Comparison of ENCODE assay signal across 18 cellular contexts in genomic region chr7:80597875-80598274, GRCh38. TPM values are rescaled to one million over a fixed set of nuclear protein-coding genes. Genes with fewer than 3 reads are reported as not detected.
A peak's percentile ranks its signal among the peaks of the same experiment; 100 is the strongest.
DNase-seq lines count a peak whose midpoint lies in the region; ATAC-seq, FAIRE-seq and TF ChIP-seq lines count a peak whose summit lies in the region.
"Had no signal": no experiment of that assay in that cellular context is flagged by ENCODE, and none has a peak within 500 bp of the region (broad histone marks: within the 10 kb centered on the region; RNA-seq: fewer than 3 reads in every experiment).

No MANE protein-coding gene starts in this region.

- intact Hi-C loops in Right ventricle myocardium inferior (cut with DNase I), result loop anchor here (2.0 to 5.0 kb wide), 2 partner anchors 43 to 46 kb away; no protein-coding TSS in a partner anchor
- intact Hi-C loops in gastrocnemius medialis (cut with DNase I; ENCODE audit: low total_unique reads), result no loop called here

- H3K4me3 Mint-ChIP-seq in stimulated activated naive CD8-positive, alpha-beta T cell treated with anti-CD3 and anti-CD28 coated beads, Interleukin-15, amount 100 ng/mL, for 72 hours, result no peak overlapping the region
- H3K4me3 Mint-ChIP-seq: CD4-positive, alpha-beta memory T cell; GM23338 had no signal

- H3K4me1 Mint-ChIP-seq in stimulated activated naive CD8-positive, alpha-beta T cell treated with anti-CD3 and anti-CD28 coated beads, Interleukin-15, amount 100 ng/mL, for 72 hours, result no peaks in the 10 kb centered on the region
- H3K4me1 Mint-ChIP-seq: CD4-positive, alpha-beta memory T cell; GM23338 had no signal

- no peak for TF ChIP-seq POLR2A in gastrocnemius medialis (IDR thresholded peaks at IDR 0.05)

- H3K27me3 ChIP-seq in right atrium auricular region, result no peaks in the 10 kb centered on the region
- no peaks in the 10 kb centered on the region for H3K27me3 ChIP-seq in gastrocnemius medialis
- no peaks in the 10 kb centered on the region for H3K27me3 ChIP-seq in foreskin keratinocyte
- H3K27me3 ChIP-seq: BE2C had no signal

- peak overlapping the region in 1 of 2 donors; percentile 31 for H3K27ac Mint-ChIP-seq in stimulated activated naive CD8-positive, alpha-beta T cell treated with anti-CD3 and anti-CD28 coated beads, Interleukin-15, amount 100 ng/mL, for 72 hours
- H3K27ac Mint-ChIP-seq: CD4-positive, alpha-beta memory T cell; GM23338 had no signal

- H3K9me3 Mint-ChIP-seq in stimulated activated naive CD8-positive, alpha-beta T cell treated with anti-CD3 and anti-CD28 coated beads, Interleukin-15, amount 100 ng/mL, for 72 hours, result no peaks in the 10 kb centered on the region
- H3K9me3 Mint-ChIP-seq: GM23338 had no signal

- H3K27ac ChIP-seq in right atrium auricular region, result peak overlapping the region; percentile 32 to 68
- H3K27ac ChIP-seq in gastrocnemius medialis, result peak overlapping the region; percentile 67 to 87 (median 84)
- no peak overlapping the region for H3K27ac ChIP-seq in foreskin keratinocyte
- H3K27ac ChIP-seq: C4-2B, HL-60 had no signal

- in situ Hi-C loops in gastrocnemius medialis (cut with MboI; ENCODE audit: low sequenced_read_pairs in 4 of 4), result no loop called here

- H3K36me3 ChIP-seq in right atrium auricular region (no peaks in the 10 kb centered on the region), gastrocnemius medialis (no peaks in the 10 kb centered on the region)
- H3K36me3 ChIP-seq: BE2C had no signal

- H3K27me3 Mint-ChIP-seq in stimulated activated naive CD8-positive, alpha-beta T cell treated with anti-CD3 and anti-CD28 coated beads, Interleukin-15, amount 100 ng/mL, for 72 hours, result no peaks in the 10 kb centered on the region
- H3K27me3 Mint-ChIP-seq: CD4-positive, alpha-beta memory T cell had no signal

- H3K4me3 ChIP-seq in right atrium auricular region, result no peak overlapping the region
- peak overlapping the region in 1 of 4 donors; percentile 16 for H3K4me3 ChIP-seq in gastrocnemius medialis
- H3K4me3 ChIP-seq: GM12878, GM23338 had no signal

- ATAC-seq in Right ventricle myocardium inferior (no peak), gastrocnemius medialis (no peak), foreskin keratinocyte (no peak)
- no peak for ATAC-seq in stimulated activated naive CD8-positive, alpha-beta T cell treated with anti-CD3 and anti-CD28 coated beads, Interleukin-15, amount 100 ng/mL, for 72 hours
- ATAC-seq: GM12878, GM23338 had no signal

- H3K4me1 ChIP-seq in right atrium auricular region (peaks cover 0 to 30% of the 10 kb centered on the region in 2 donors), gastrocnemius medialis (peaks cover 43 to 59% of the 10 kb centered on the region in 2 donors), foreskin keratinocyte (no peaks in the 10 kb centered on the region)

- DNase-seq in right atrium auricular region (ENCODE audit: low spot score) (no peak), Right ventricle myocardium inferior (ENCODE audit: missing footprints) (no peak), gastrocnemius medialis (no peak), foreskin keratinocyte (no peak), dermis blood vessel endothelial cell (no peak)
- no peak for DNase-seq in stimulated activated naive CD8-positive, alpha-beta T cell treated with anti-CD3 and anti-CD28 coated beads, Interleukin-15, amount 100 ng/mL, for 72 hours
- DNase-seq: BE2C; CD4-positive, alpha-beta memory T cell; DMS79; H7 had no signal

- TF ChIP-seq CTCF in right atrium auricular region (IDR thresholded peaks at IDR 0.05) (no peak), gastrocnemius medialis (IDR thresholded peaks at IDR 0.05 in 4 of 5, conservative IDR thresholded peaks at IDR 0.05 in 1 of 5) (no peak), foreskin keratinocyte (conservative IDR thresholded peaks at IDR 0.05) (no peak)

- H3K9me3 ChIP-seq in right atrium auricular region, result no peaks in the 10 kb centered on the region
- no peaks in the 10 kb centered on the region for H3K9me3 ChIP-seq in gastrocnemius medialis
- H3K9me3 ChIP-seq: BE2C had no signal

- FAIRE-seq in islet of Langerhans (lab: Jason Lieb, UNC), result peak; percentile 38
- FAIRE-seq: A204.1, GM12878, GM18507 had no signal

RNA-seq across cellular contexts. Expression of gene CD36, which starts 40.6 kb away (rescaled TPM):
- total RNA-seq in right atrium auricular region, result 1,000 to 10,000 TPM in 1 of 2 donors, 100 to 1,000 TPM in 1; 421 to 1,029 TPM
- 1,230 TPM for total RNA-seq in Right ventricle myocardium inferior
- 100 to 1,000 TPM; 210 to 375 (median 311) TPM for total RNA-seq in gastrocnemius medialis
- total RNA-seq in foreskin keratinocyte, result 0.20 TPM in 1 of 2 replicates, not detected in the other
- polyA plus RNA-seq in foreskin keratinocyte, result 0.02 TPM in 1 of 2 replicates, not detected in the other
- 151 and 171 TPM in 2 replicates for total RNA-seq in dermis blood vessel endothelial cell
- total RNA-seq: G401, H7 had no signal

Comparison
In these comparisons a context has a peak if more than half of its experiments do, and no peak if none do; other contexts are left out.
1. RNA of gene CD36, which starts 40.6 kb away (total RNA-seq): 1,230 TPM in Right ventricle myocardium inferior (single experiment), 421 to 1,029 TPM in right atrium auricular region, 210 to 375 TPM in gastrocnemius medialis and 151 to 171 TPM in dermis blood vessel endothelial cell; 0.20 TPM in foreskin keratinocyte; every median in the first group is over 100 times any median in the second.